8 cellular contexts compared by ENCODE assay signal in genomic region chr16:12803203-12804093, GRCh38. TPM values are rescaled to one million over a fixed set of nuclear protein-coding genes. Genes with fewer than 3 reads are reported as not detected.
DNase-seq lines count a peak whose midpoint lies in the region; ATAC-seq and TF ChIP-seq lines count a peak whose summit lies in the region.

Gene CPPED1, minus strand, starts transcription at chr16:12803887. Its CDS starts 111 bp downstream, at chr16:12803776.

- H3K36me3 ChIP-seq in liver (ENCODE audit: control insufficient read depth in 4 of 4, insufficient read depth in 3 of 4, low read depth in 1 of 4, low read length in 3 of 4) = no peaks in the 10 kb centered on the region

- DNase-seq in Ammon's horn (ENCODE audit: low spot score) = peak; percentile 93
- DNase-seq in GM19238 (ENCODE audit: insufficient read length, low spot score) = peak; percentile 84
- peak; percentile 53 for DNase-seq in NCI-H526 treated with DMSO at 0.1 percent for 48 hours (lab: John Stamatoyannopoulos, UW)
- DNase-seq in activated CD4-positive, alpha-beta T cell treated with anti-CD3 and anti-CD28 coated beads, Interleukin-2, amount 50 U/mL, for 4 hours = peak; percentile 84 to 85
- peak; percentile 96 for DNase-seq in dermis blood vessel endothelial cell
- peak; percentile 91 to 95 for DNase-seq in stimulated activated CD4-positive, alpha-beta T cell treated with anti-CD3 and anti-CD28 coated beads, Interleukin-2, amount 100 ng/mL, for 48 hours

- peak; percentile 91 for ATAC-seq in HG03439 (IDR thresholded peaks at IDR 0.05; ENCODE audit: unreplicated experiment)

- peak; percentile 53 to 56 for TF ChIP-seq RAD21 in liver (IDR thresholded peaks at IDR 0.05)

- no peak for TF ChIP-seq CTCF in liver (IDR thresholded peaks at IDR 0.05; ENCODE audit: low read depth, low read length, missing input control)

- 3% methylated on average over 56 of the region's 56 CpGs for WGBS in liver

- peak within 1 kb of the TSS; percentile 72 to 85 for H3K27ac ChIP-seq in liver (ENCODE audit: low read depth in 1 of 2, low read length in 2 of 2)

- no peaks in the 10 kb centered on the region for H3K27me3 ChIP-seq in liver (ENCODE audit: control insufficient read depth in 4 of 4, insufficient read depth in 4 of 4, low read length in 3 of 4)

- peaks cover 2 to 38% (median 20%) of the 10 kb centered on the region in 4 donors for H3K4me1 ChIP-seq in liver (ENCODE audit: control insufficient read depth in 4 of 4, insufficient read depth in 4 of 4, low read length in 3 of 4)

- no peaks in the 10 kb centered on the region for H3K9me3 ChIP-seq in liver (ENCODE audit: control insufficient read depth in 4 of 4, low read length in 3 of 4)

- H3K4me3 ChIP-seq in liver (ENCODE audit: low read depth in 1 of 3, low read length in 3 of 3) = peak within 1 kb of the TSS; percentile 51 to 94 (median 66)

- H3K9ac ChIP-seq in liver (ENCODE audit: low read depth in 1 of 2, low read length in 2 of 2) = peak within 1 kb of the TSS; percentile 59 to 76

TF ChIP-seq in liver, 16 proteins besides CTCF, POLR2A, EP300 and RAD21:
- peak; percentile 51 for TF ChIP-seq HNF4G (IDR thresholded peaks at IDR 0.05)
- TF ChIP-seq RXRA (IDR thresholded peaks at IDR 0.05) = peak; percentile 46 to 73
- peak; percentile 80 for TF ChIP-seq ZBTB33 (IDR thresholded peaks at IDR 0.05)
- TF ChIP-seq GABPA (IDR thresholded peaks at IDR 0.05 in 1 of 2, conservative IDR thresholded peaks at IDR 0.05 in 1 of 2) = peak; percentile 71 to 86
- peak; percentile 71 for TF ChIP-seq SP1 (IDR thresholded peaks at IDR 0.05)
- peak; percentile 71 for TF ChIP-seq MAX (IDR thresholded peaks at IDR 0.05)
- peak; percentile 74 to 90 for TF ChIP-seq HNF4A (conservative IDR thresholded peaks at IDR 0.05)
- TF ChIP-seq TAF1 (conservative IDR thresholded peaks at IDR 0.05) = peak; percentile 60
- no peak for TF ChIP-seq ATF3 (IDR thresholded peaks at IDR 0.05)
- peak; percentile 25 to 32 for TF ChIP-seq JUND (IDR thresholded peaks at IDR 0.05)
- peak; percentile 78 for TF ChIP-seq NR2F2 (IDR thresholded peaks at IDR 0.05)
- TF ChIP-seq FOXA1 (IDR thresholded peaks at IDR 0.05) = peak; percentile 79
- TF ChIP-seq EGR1 (IDR thresholded peaks at IDR 0.05; ENCODE audit: low read depth in 2 of 2) = peak; percentile 97 to 100
- TF ChIP-seq FOXA2 (IDR thresholded peaks at IDR 0.05) = no peak
- peak; percentile 98 for TF ChIP-seq YY1 (IDR thresholded peaks at IDR 0.05)
- peak; percentile 91 for TF ChIP-seq REST (IDR thresholded peaks at IDR 0.05)

RNA-seq across cellular contexts. Expression of gene CPPED1, which starts in this region (rescaled TPM):
- total RNA-seq in dermis blood vessel endothelial cell (23.1 and 26.0 TPM in 2 replicates), liver (10 to 100 TPM; 19.4 to 26.6 TPM)
- polyA plus RNA-seq in liver = 10 to 100 TPM; 10.4 to 29.1 TPM

Comparison
In these comparisons a context has a peak if more than half of its experiments do, and no peak if none do; other contexts are left out.
1. Peak in every context shown above with its lines: DNase-seq, ATAC-seq, H3K4me3 ChIP-seq and H3K27ac ChIP-seq.